In genomic region chr16:19287241-19287640, GRCh38 we compare ENCODE assay signal across 23 cellular contexts. TPM values are rescaled to one million over a fixed set of nuclear protein-coding genes. Genes with fewer than 3 reads are reported as not detected.
DNase-seq lines count a peak whose midpoint lies in the region; ATAC-seq, FAIRE-seq and TF ChIP-seq lines count a peak whose summit lies in the region.
"Had no signal": no experiment of that assay in that cellular context is flagged by ENCODE, and none has a peak within 500 bp of the region (broad histone marks: within the 10 kb centered on the region; RNA-seq: fewer than 3 reads in every experiment).

No MANE protein-coding gene starts in this region.

- POLR2A ChIA-PET in H1 (lab: Charles Lee; ENCODE audit: partially characterized antibody), result interaction anchor here (1.0 kb wide), 1 partner anchor 30 kb away, joined by 3 read pairs; no protein-coding TSS in a partner anchor

- H3K18ac ChIP-seq in H1 (ENCODE audit: extremely low read depth, low read length), result peak overlapping the region; percentile 13; the same call in 1 of the 2 replicates
- no peak overlapping the region for H3K18ac ChIP-seq in mesendoderm (ENCODE audit: low read length)

- H3K4me2 ChIP-seq in H1 (ENCODE audit: insufficient read depth in 1 of 2, low read depth in 2 of 2, low read length in 2 of 2) (peak overlapping the region; percentile 8 to 16; a peak in 2 of 4 replicates), mesendoderm (ENCODE audit: low read length) (no peak overlapping the region)
- H3K4me2 ChIP-seq: A549 had no signal

- H2AK5ac ChIP-seq in H1 (ENCODE audit: low read depth, low read length), result no peak overlapping the region
- H2AK5ac ChIP-seq in mesendoderm (ENCODE audit: low read length), result no peak overlapping the region

- TF ChIP-seq EP300 in H1 (IDR thresholded peaks at IDR 0.05; ENCODE audit: borderline replicate concordance in 1 of 2, low read depth in 2 of 2, low read length in 2 of 2), result no peak

- H2BK12ac ChIP-seq in H1 (ENCODE audit: low read depth, low read length), result peak overlapping the region; percentile 82; the same call in 1 of the 2 replicates

- peak overlapping the region; percentile 24; the same call in 1 of the 2 replicates for H2BK20ac ChIP-seq in H1 (ENCODE audit: low read length)

- no peaks in the 10 kb centered on the region for H3K79me1 ChIP-seq in H1 (ENCODE audit: low read depth, low read length)
- no peaks in the 10 kb centered on the region for H3K79me1 ChIP-seq in mesendoderm (ENCODE audit: low read length)

- TF ChIP-seq RAD21 in H1 (IDR thresholded peaks at IDR 0.05 in 1 of 2, conservative IDR thresholded peaks at IDR 0.05 in 1 of 2; ENCODE audit: low read depth in 2 of 2, low read length in 2 of 2), result no peak

- ATAC-seq in GM19351 (IDR thresholded peaks at IDR 0.05; ENCODE audit: unreplicated experiment), result no peak
- ATAC-seq in HG03095 (IDR thresholded peaks at IDR 0.05; ENCODE audit: unreplicated experiment), result no peak
- ATAC-seq: A549, HepG2 had no signal

- CTCF ChIA-PET in H1 (lab: Charles Lee; ENCODE audit: partially characterized antibody), result interaction anchor here (1.0 to 2.8 kb wide), 7 partner anchors 16 to 110 kb away, joined by 3 to 14 read pairs (median 3); no protein-coding TSS in a partner anchor

- H3K4me1 ChIP-seq in H1 (replicated peaks in 1 of 4; ENCODE audit: control insufficient read depth in 3 of 4, insufficient read depth in 4 of 4, low read length in 3 of 4) (peaks cover 11 to 32% (median 24%) of the 10 kb centered on the region in 4 experiments), mesendoderm (ENCODE audit: control insufficient read depth, low read depth, low read length) (peaks cover 9% of the 10 kb centered on the region), breast epithelium (no peaks in the 10 kb centered on the region)
- H3K4me1 ChIP-seq: Caco-2 had no signal

- no peak overlapping the region for H4K5ac ChIP-seq in H1 (ENCODE audit: insufficient read length, low read depth, low read length)
- H4K5ac ChIP-seq in mesendoderm (ENCODE audit: low read length), result no peak overlapping the region

- H3K27ac ChIP-seq in H1 (ENCODE audit: low read depth, low read length) (no peak overlapping the region), mesendoderm (ENCODE audit: low read depth, low read length) (no peak overlapping the region), breast epithelium (no peak overlapping the region)
- H3K27ac ChIP-seq: 22Rv1, A549, C4-2B, HL-60 had no signal

- H2BK5ac ChIP-seq in H1 (ENCODE audit: low read depth, low read length) (peak overlapping the region; percentile 9; the same call in 1 of the 2 replicates), mesendoderm (ENCODE audit: low read length) (no peak overlapping the region)

- no peak overlapping the region for H4K8ac ChIP-seq in H1 (ENCODE audit: extremely low read depth, insufficient read depth, low read length)
- H4K8ac ChIP-seq in mesendoderm (ENCODE audit: low read depth, low read length), result no peak overlapping the region

- no peak overlapping the region for H3K4ac ChIP-seq in H1 (replicated peaks; ENCODE audit: insufficient read length, low read depth, low read length)
- H3K4ac ChIP-seq in mesendoderm (ENCODE audit: low read depth, low read length), result peak overlapping the region; percentile 11

- H3K23me2 ChIP-seq in H1 (ENCODE audit: low read depth, low read length), result no peaks in the 10 kb centered on the region

- no peak for TF ChIP-seq POLR2A in H1 (IDR thresholded peaks at IDR 0.05; ENCODE audit: control extremely low read depth in 1 of 2, low read depth in 2 of 2, low read length in 2 of 2)
- TF ChIP-seq POLR2A in breast epithelium (IDR thresholded peaks at IDR 0.05), result no peak

- TF ChIP-seq CTCF in H1 (IDR thresholded peaks at IDR 0.05; ENCODE audit: control extremely low read depth in 1 of 3, insufficient read depth in 1 of 3, low read depth in 1 of 3, low read length in 3 of 3) (no peak), breast epithelium (IDR thresholded peaks at IDR 0.05) (no peak)

- H4K20me1 ChIP-seq in H1 (replicated peaks in 1 of 2; ENCODE audit: control insufficient read depth in 1 of 2, insufficient read depth in 2 of 2, low read length in 2 of 2), result no peaks in the 10 kb centered on the region

- H3K4me3 ChIP-seq in H1 (ENCODE audit: extremely low read depth in 1 of 4, insufficient read depth in 2 of 4, low read depth in 3 of 4, low read length in 4 of 4), result no peak overlapping the region; a peak in 1 of 8 replicates
- no peak overlapping the region for H3K4me3 ChIP-seq in mesendoderm (ENCODE audit: low read length)
- H3K4me3 ChIP-seq in breast epithelium, result no peak overlapping the region
- H3K4me3 ChIP-seq: A549 had no signal

- peak; percentile 24 for FAIRE-seq in H1 (lab: Jason Lieb, UNC)
- FAIRE-seq: A549, D721Med, G401.6, GM12891, HTR-8/SVneo had no signal

- no peak overlapping the region for H2AFZ ChIP-seq in H1 (ENCODE audit: low read length)

- H3K36me3 ChIP-seq in H1 (ENCODE audit: control insufficient read depth in 2 of 4, insufficient read depth in 4 of 4, low read length in 3 of 4), result no peaks in the 10 kb centered on the region
- no peaks in the 10 kb centered on the region for H3K36me3 ChIP-seq in mesendoderm (ENCODE audit: control insufficient read depth, insufficient read depth, low read length)
- H3K36me3 ChIP-seq in breast epithelium, result no peaks in the 10 kb centered on the region

- H3K56ac ChIP-seq in H1 (replicated peaks; ENCODE audit: insufficient read length, low read depth, low read length), result no peak overlapping the region
- H3K56ac ChIP-seq in mesendoderm (ENCODE audit: low read length), result no peak overlapping the region

- no peak overlapping the region for H3K14ac ChIP-seq in H1 (ENCODE audit: insufficient read length)

- H3K9ac ChIP-seq in H1 (replicated peaks in 1 of 4; ENCODE audit: extremely low read depth in 1 of 4, low read depth in 3 of 4, low read length in 3 of 4), result no peak overlapping the region
- no peak overlapping the region for H3K9ac ChIP-seq in mesendoderm (ENCODE audit: low read length)

- H3K23ac ChIP-seq in H1 (ENCODE audit: insufficient read length), result no peak overlapping the region
- no peak overlapping the region for H3K23ac ChIP-seq in mesendoderm (ENCODE audit: low read length)

- H2BK15ac ChIP-seq in H1 (ENCODE audit: low read length) (no peak overlapping the region), mesendoderm (replicated peaks; ENCODE audit: low read depth) (no peak overlapping the region)

- H3K79me2 ChIP-seq in H1 (ENCODE audit: control insufficient read depth in 1 of 2, insufficient read depth in 2 of 2, low read length in 2 of 2) (no peaks in the 10 kb centered on the region), mesendoderm (ENCODE audit: control insufficient read depth, insufficient read depth, low read length) (no peaks in the 10 kb centered on the region)

- intact Hi-C loops in breast epithelium (cut with DNase I; ENCODE audit: low total_unique reads), result no loop called here

- H3K27me3 ChIP-seq in H1 (replicated peaks in 1 of 4; ENCODE audit: control insufficient read depth in 3 of 4, extremely low read depth in 1 of 4, insufficient read depth in 3 of 4, low read length in 3 of 4), result no peaks in the 10 kb centered on the region
- H3K27me3 ChIP-seq in mesendoderm (ENCODE audit: insufficient read depth, low read length, poor library complexity), result no peaks in the 10 kb centered on the region
- no peaks in the 10 kb centered on the region for H3K27me3 ChIP-seq in breast epithelium

- no peak overlapping the region for H4K91ac ChIP-seq in H1 (replicated peaks; ENCODE audit: insufficient read length, low read length)

- H2BK120ac ChIP-seq in H1 (replicated peaks; ENCODE audit: low read depth, low read length), result no peak overlapping the region
- no peak overlapping the region for H2BK120ac ChIP-seq in mesendoderm (ENCODE audit: low read depth, low read length)

- 75% methylated on average over 4 of the region's 4 CpGs; no CpG with 5 or more reads in 1 of the 2 experiments for WGBS in H1 (ENCODE audit: extremely low coverage in 1 of 2, insufficient coverage in 1 of 2, insufficient read length in 1 of 2, insufficient replicate concordance in 2 of 2, low coverage in 1 of 2, low lambda C conversion rate in 2 of 2, missing lambda C conversion rate in 1 of 2), 2 experiments
- no CpG with 5 or more reads among the region's 4 CpGs for WGBS in mesendoderm (ENCODE audit: extremely low coverage, insufficient coverage, low lambda C conversion rate)

- DNase-seq in NCI-H82 (lab: John Stamatoyannopoulos, UW) (peak; percentile 63), NCI-H82 treated with DMSO at 0.1 percent for 48 hours (lab: John Stamatoyannopoulos, UW; ENCODE audit: unreplicated experiment) (no peak), H1 (ENCODE audit: low read depth in 1 of 2, low spot score in 2 of 2) (no peak), mesendoderm (no peak), breast epithelium (ENCODE audit: low spot score in 2 of 2) (no peak)
- DNase-seq: AML-193; Caco-2; CD4-positive, alpha-beta T cell; HCEC 1CT; KBM-7 had no signal

- no peaks in the 10 kb centered on the region for H3K9me3 ChIP-seq in H1 (ENCODE audit: insufficient read depth in 2 of 2, low read depth in 1 of 2, low read length in 1 of 2)
- H3K9me3 ChIP-seq in breast epithelium, result no peaks in the 10 kb centered on the region
- H3K9me3 ChIP-seq: A549, Caco-2 had no signal

TF ChIP-seq in H1, 55 proteins besides CTCF, POLR2A, EP300 and RAD21:
- TF ChIP-seq CHD2 (IDR thresholded peaks at IDR 0.05; ENCODE audit: low read length), result no peak
- TF ChIP-seq TEAD4 (IDR thresholded peaks at IDR 0.05; ENCODE audit: low read depth, low read length), result peak; percentile 40; the same call in 1 of the 2 replicates
- no peak for TF ChIP-seq RFX5 (IDR thresholded peaks at IDR 0.05; ENCODE audit: borderline replicate concordance, low read depth, low read length)

RNA-seq across cellular contexts. Expression of gene CLEC19A, which starts 1.7 kb away (rescaled TPM):
- total RNA-seq in H1 (2021; fragmentation: NEBNext Ultra II Directional; extraction: Animal tissue kit (Norgen Biotek cat#: 25700)), result 0.35 and 1.2 TPM in 2 replicates
- polyA plus RNA-seq in H1 (2011; rRNA removed), result 0.88 and 1.5 TPM in 2 replicates
- 0.98 TPM for polyA plus RNA-seq in H1 (2011; cell fraction: cytosol; rRNA removed)
- polyA plus RNA-seq in H1 (2011; cell fraction: nucleus; rRNA removed), result 2.6 TPM
- 0.57 to 0.83 TPM (median 0.64 TPM) in 3 of 4 replicates, not detected in the other for polyA plus RNA-seq in H1 (2012, experiment 1 of 2)
- not detected for polyA plus RNA-seq in H1 (2012, experiment 2 of 2)
- polyA plus RNA-seq in H1 (2013, experiment 1 of 2), result 0.18 TPM
- 0.29 TPM for polyA plus RNA-seq in H1 (2013, experiment 2 of 2)
- polyA minus RNA-seq in H1 (2011; rRNA and poly(A)+ RNA removed), result 0.63 and 1.5 TPM in 2 replicates
- not detected for polyA minus RNA-seq in H1 (2011; cell fraction: cytosol; rRNA and poly(A)+ RNA removed)
- polyA minus RNA-seq in H1 (2011; cell fraction: nucleus; rRNA and poly(A)+ RNA removed), result 0.80 TPM
- 0.24 TPM for polyA plus RNA-seq in mesendoderm (2013, experiment 1 of 2)
- polyA plus RNA-seq in mesendoderm (2013, experiment 2 of 2), result 0.18 TPM
- total RNA-seq in breast epithelium, result under 1 TPM in 1 of 3 donors, not detected in 2; 0.29 TPM
- total RNA-seq: Caco-2; CD4-positive, alpha-beta T cell; HepG2 had no signal
- polyA plus RNA-seq: BJ, HepG2, IgD-negative memory B cell had no signal
